10 cellular contexts compared by ENCODE assay signal in genomic region chr14:92539875-92540274, GRCh38. TPM values are rescaled to one million over a fixed set of nuclear protein-coding genes. Genes with fewer than 3 reads are reported as not detected.
DNase-seq lines count a peak whose midpoint lies in the region; ATAC-seq and TF ChIP-seq lines count a peak whose summit lies in the region.
"Had no signal": no experiment of that assay in that cellular context is flagged by ENCODE, and none has a peak within 500 bp of the region (broad histone marks: within the 10 kb centered on the region; RNA-seq: fewer than 3 reads in every experiment).

No MANE protein-coding gene starts in this region.

- no peak for TF ChIP-seq CTCF in ascending aorta (IDR thresholded peaks at IDR 0.05)
- no peak for TF ChIP-seq CTCF in left lung (IDR thresholded peaks at IDR 0.05)

- ATAC-seq in GM21423 (IDR thresholded peaks at IDR 0.05; ENCODE audit: unreplicated experiment) (peak; percentile 30), left lung (peak; percentile 37), HG03354 (IDR thresholded peaks at IDR 0.05; ENCODE audit: poor library complexity, severe bottlenecking, unreplicated experiment) (no peak)
- ATAC-seq in stimulated activated memory B cell treated with anti-CD40 and anti-IgM and Interleukin-4, amounts not matched to agents 10 μg/mL and 1 μg/mL and 100 μg/mL, for 72 hours = no peak

- no peaks in the 10 kb centered on the region for H3K9me3 Mint-ChIP-seq in stimulated activated memory B cell treated with anti-CD40 and anti-IgM and Interleukin-4, amounts not matched to agents 10 μg/mL and 1 μg/mL and 100 μg/mL, for 72 hours
- H3K9me3 Mint-ChIP-seq: activated naive CD4-positive, alpha-beta T cell treated with anti-CD3 and anti-CD28 coated beads, Interleukin-2, amount 50 U/mL, for 24 hours had no signal

- H3K27ac ChIP-seq in ascending aorta (peak overlapping the region; percentile 91 to 92), left lung (peak overlapping the region; percentile 85 to 87)

- H3K9me3 ChIP-seq in ascending aorta (no peaks in the 10 kb centered on the region), left lung (no peaks in the 10 kb centered on the region)

- peaks cover 31% of the 10 kb centered on the region for H3K4me1 Mint-ChIP-seq in stimulated activated memory B cell treated with anti-CD40 and anti-IgM and Interleukin-4, amounts not matched to agents 10 μg/mL and 1 μg/mL and 100 μg/mL, for 72 hours

- intact Hi-C loops in ascending aorta (cut with DNase I) = loop anchor here (1.0 kb wide), 2 partner anchors 26 to 46 kb away; no protein-coding TSS in a partner anchor
- intact Hi-C loops in left lung (cut with DNase I) = no loop called here

- DNase-seq in ascending aorta (ENCODE audit: low spot score in 2 of 2) (no peak), left lung (peak in 1 of 2 donors; percentile 35), DMS79 (lab: John Stamatoyannopoulos, UW) (no peak), medulla oblongata (ENCODE audit: extremely low spot score) (no peak), NCI-H2081 (lab: John Stamatoyannopoulos, UW) (no peak)
- DNase-seq: NCI-H526 had no signal

- H3K27me3 ChIP-seq in ascending aorta (no peaks in the 10 kb centered on the region), left lung (no peaks in the 10 kb centered on the region)

- H3K4me3 ChIP-seq in ascending aorta = no peak overlapping the region
- no peak overlapping the region for H3K4me3 ChIP-seq in left lung

- H3K27me3 Mint-ChIP-seq in stimulated activated memory B cell treated with anti-CD40 and anti-IgM and Interleukin-4, amounts not matched to agents 10 μg/mL and 1 μg/mL and 100 μg/mL, for 72 hours = no peaks in the 10 kb centered on the region
- H3K27me3 Mint-ChIP-seq: activated naive CD4-positive, alpha-beta T cell treated with anti-CD3 and anti-CD28 coated beads, Interleukin-2, amount 50 U/mL, for 24 hours had no signal

- H3K27ac Mint-ChIP-seq in stimulated activated memory B cell treated with anti-CD40 and anti-IgM and Interleukin-4, amounts not matched to agents 10 μg/mL and 1 μg/mL and 100 μg/mL, for 72 hours = peak overlapping the region; percentile 49

- H3K4me3 Mint-ChIP-seq in stimulated activated memory B cell treated with anti-CD40 and anti-IgM and Interleukin-4, amounts not matched to agents 10 μg/mL and 1 μg/mL and 100 μg/mL, for 72 hours = no peak overlapping the region
- H3K4me3 Mint-ChIP-seq: activated naive CD4-positive, alpha-beta T cell treated with anti-CD3 and anti-CD28 coated beads, Interleukin-2, amount 50 U/mL, for 24 hours had no signal

- H3K36me3 Mint-ChIP-seq in stimulated activated memory B cell treated with anti-CD40 and anti-IgM and Interleukin-4, amounts not matched to agents 10 μg/mL and 1 μg/mL and 100 μg/mL, for 72 hours = no peaks in the 10 kb centered on the region
- H3K36me3 Mint-ChIP-seq: activated naive CD4-positive, alpha-beta T cell treated with anti-CD3 and anti-CD28 coated beads, Interleukin-2, amount 50 U/mL, for 24 hours had no signal

- H3K36me3 ChIP-seq in ascending aorta (no peaks in the 10 kb centered on the region), left lung (no peaks in the 10 kb centered on the region)

- H3K4me1 ChIP-seq in ascending aorta (peaks cover 9 to 18% of the 10 kb centered on the region in 2 donors), left lung (peaks cover 16 to 45% of the 10 kb centered on the region in 2 donors)

RNA-seq across cellular contexts. Expression of gene RIN3, which starts 26.3 kb away (rescaled TPM):
- total RNA-seq in ascending aorta = 30.3 TPM
- 10 to 100 TPM; 25.7 to 54.8 TPM for total RNA-seq in left lung

Comparison
In these comparisons a context has a peak if more than half of its experiments do, and no peak if none do; other contexts are left out.
1. ATAC-seq: peak in GM21423 (single experiment) and left lung (single experiment); none in stimulated activated memory B cell treated with anti-CD40 and anti-IgM and Interleukin-4, amounts not matched to agents 10 μg/mL and 1 μg/mL and 100 μg/mL, for 72 hours (single experiment) and HG03354 (single experiment).